In genomic region chr7:26426096-26426495, GRCh38 we compare ENCODE assay signal across 19 cellular contexts.
DNase-seq lines count a peak whose midpoint lies in the region; ATAC-seq, FAIRE-seq and TF ChIP-seq lines count a peak whose summit lies in the region.
"Had no signal": no experiment of that assay in that cellular context is flagged by ENCODE, and none has a peak within 500 bp of the region (broad histone marks: within the 10 kb centered on the region; RNA-seq: fewer than 3 reads in every experiment).

No MANE protein-coding gene starts in this region.

- H3K36me3 Mint-ChIP-seq in mesothelial cell of epicardium: peaks cover 25% of the 10 kb centered on the region
- no peaks in the 10 kb centered on the region for H3K36me3 Mint-ChIP-seq in activated CD8-positive, alpha-beta memory T cell treated with anti-CD3 and anti-CD28 coated beads, Interleukin-2, amount 10 ng/mL, durations not matched to agents 7 days and 5 days

- no peaks in the 10 kb centered on the region for H3K36me3 ChIP-seq in K562 (ENCODE audit: control insufficient read depth, insufficient read depth, low read length)

- intact Hi-C loops in K562 (cut with micrococcal nuclease): no loop called here

- DNase-seq in NCI-H146 (lab: John Stamatoyannopoulos, UW) (peak; percentile 49), NCI-H146 treated with DMSO at 0.1 percent for 48 hours (lab: John Stamatoyannopoulos, UW; ENCODE audit: unreplicated experiment) (no peak), NCI-H510A (lab: John Stamatoyannopoulos, UW) (peak; percentile 49), K562 (ENCODE audit: extremely low read depth in 1 of 4, low spot score in 3 of 4) (no peak), mesothelial cell of epicardium (ENCODE audit: low spot score in 2 of 2, unreplicated experiment in 2 of 2) (no peak), urothelium cell line (ENCODE audit: low spot score) (no peak)
- DNase-seq in activated CD8-positive, alpha-beta memory T cell treated with anti-CD3 and anti-CD28 coated beads, Interleukin-2, amount 10 ng/mL, durations not matched to agents 7 days and 5 days: no peak
- DNase-seq: Calu3; CD4-positive, alpha-beta T cell; DMS 273 treated with DMSO at 0.1 percent for 48 hours; EL; GDM1; IMR-90 had no signal

- WGBS in K562 (ENCODE audit: insufficient coverage, low coverage, missing lambda C conversion rate): 6% methylated on average over 5 of the region's 5 CpGs

- no peak for TF ChIP-seq RAD21 in K562 (CRISPR knock-in tag; conservative IDR thresholded peaks at IDR 0.05 in 1 of 2, IDR thresholded peaks at IDR 0.05 in 1 of 2)

- H3K9ac ChIP-seq in K562 (ENCODE audit: insufficient read depth in 1 of 2, low read depth in 2 of 2, low read length in 2 of 2): no peak overlapping the region

- no peaks in the 10 kb centered on the region for H3K27me3 ChIP-seq in K562 (ENCODE audit: control insufficient read depth in 2 of 2, insufficient read depth in 2 of 2, low read length in 2 of 2)

- H3K9me3 Mint-ChIP-seq in mesothelial cell of epicardium: no peaks in the 10 kb centered on the region
- H3K9me3 Mint-ChIP-seq in activated CD8-positive, alpha-beta memory T cell treated with anti-CD3 and anti-CD28 coated beads, Interleukin-2, amount 10 ng/mL, durations not matched to agents 7 days and 5 days (ENCODE audit: low read depth): no peaks in the 10 kb centered on the region
- H3K9me3 Mint-ChIP-seq: CD4-positive, alpha-beta T cell had no signal

- 0 out of 2 replicates have a peak overlapping the region, but pooled peaks have one; percentile 4 for H2AFZ ChIP-seq in K562 (ENCODE audit: low read depth, low read length)

- no peak for TF ChIP-seq CTCF in K562 (IDR thresholded peaks at IDR 0.05 in 2 of 3, conservative IDR thresholded peaks at IDR 0.05 in 1 of 3; ENCODE audit: insufficient read depth in 2 of 3, low read depth in 1 of 3, low read length in 3 of 3)
- TF ChIP-seq CTCF in mesothelial cell of epicardium (IDR thresholded peaks at IDR 0.05; ENCODE audit: unreplicated experiment): no peak

- H3K4me1 Mint-ChIP-seq in mesothelial cell of epicardium: peaks cover 30% of the 10 kb centered on the region
- H3K4me1 Mint-ChIP-seq in activated CD8-positive, alpha-beta memory T cell treated with anti-CD3 and anti-CD28 coated beads, Interleukin-2, amount 10 ng/mL, durations not matched to agents 7 days and 5 days: no peaks in the 10 kb centered on the region

- no peak overlapping the region for H3K27ac ChIP-seq in K562 (ENCODE audit: extremely low read depth, low read depth, low read length)

- no TSS peak for BruUV-seq in K562 (replicated peaks; lab: Mats Ljungman, UMichigan)

- FAIRE-seq in K562 (lab: Jason Lieb, UNC): no peak
- no peak for FAIRE-seq in urothelium cell line (lab: Jason Lieb, UNC)
- FAIRE-seq: A204.1, GM12892, H54 had no signal

- H3K9me1 ChIP-seq in K562 (ENCODE audit: control insufficient read depth, insufficient read depth, low read length): no peaks in the 10 kb centered on the region

- no peak for TF ChIP-seq EP300 in K562 (IDR thresholded peaks at IDR 0.05; ENCODE audit: low read length)

- H3K4me3 Mint-ChIP-seq in mesothelial cell of epicardium: no peak overlapping the region
- no peak overlapping the region for H3K4me3 Mint-ChIP-seq in activated CD8-positive, alpha-beta memory T cell treated with anti-CD3 and anti-CD28 coated beads, Interleukin-2, amount 10 ng/mL, durations not matched to agents 7 days and 5 days
- H3K4me3 Mint-ChIP-seq: B cell; CD4-positive, alpha-beta T cell had no signal

- POLR2A ChIA-PET in K562 (lab: Yijun Ruan, JAX): interaction anchor here (1.0 to 1.4 kb wide), 2 partner anchors 8 to 9 kb away, joined by 3 to 6 read pairs; no protein-coding TSS in a partner anchor

- H3K4me3 ChIP-seq in K562: no peak overlapping the region

- peak overlapping the region; percentile 90 for H3K27ac Mint-ChIP-seq in mesothelial cell of epicardium
- no peak overlapping the region for H3K27ac Mint-ChIP-seq in activated CD8-positive, alpha-beta memory T cell treated with anti-CD3 and anti-CD28 coated beads, Interleukin-2, amount 10 ng/mL, durations not matched to agents 7 days and 5 days
- H3K27ac Mint-ChIP-seq: B cell; CD4-positive, alpha-beta T cell had no signal

- no peaks in the 10 kb centered on the region for H3K9me3 ChIP-seq in K562 (replicated peaks; ENCODE audit: control insufficient read depth, insufficient read depth, low read depth, low read length)

- H3K4me1 ChIP-seq in K562 (replicated peaks in 1 of 2; ENCODE audit: control insufficient read depth in 2 of 2, insufficient read depth in 2 of 2, low read length in 2 of 2): peaks cover 3 to 9% of the 10 kb centered on the region in 2 experiments; a peak in 3 of 5 replicates

- no peaks in the 10 kb centered on the region for H3K27me3 Mint-ChIP-seq in mesothelial cell of epicardium (ENCODE audit: low read depth)
- peaks cover 26% of the 10 kb centered on the region for H3K27me3 Mint-ChIP-seq in activated CD8-positive, alpha-beta memory T cell treated with anti-CD3 and anti-CD28 coated beads, Interleukin-2, amount 10 ng/mL, durations not matched to agents 7 days and 5 days
- H3K27me3 Mint-ChIP-seq: B cell; CD4-positive, alpha-beta T cell had no signal

- TF ChIP-seq POLR2A in K562 (conservative IDR thresholded peaks at IDR 0.05): no peak

- no peaks in the 10 kb centered on the region for H4K20me1 ChIP-seq in K562 (replicated peaks; ENCODE audit: control insufficient read depth, insufficient read depth, low read length)

- in situ Hi-C loops in K562 (cut with MboI): no loop called here

- H3K79me2 ChIP-seq in K562 (ENCODE audit: control insufficient read depth, insufficient read depth, low read length): no peaks in the 10 kb centered on the region

- CTCF ChIA-PET in K562 (lab: Yijun Ruan, JAX; ENCODE audit: low intra/inter-chr PET ratio): no interaction called here
- CTCF ChIA-PET in activated CD8-positive, alpha-beta memory T cell treated with anti-CD3 and anti-CD28 coated beads, Interleukin-2, amount 10 ng/mL, durations not matched to agents 7 days and 5 days (lab: Charles Lee): no interaction called here

- ATAC-seq in K562: no peak
- no peak for ATAC-seq in activated CD8-positive, alpha-beta memory T cell treated with anti-CD3 and anti-CD28 coated beads, Interleukin-2, amount 10 ng/mL, durations not matched to agents 7 days and 5 days
- no peak for ATAC-seq in HG03045 (IDR thresholded peaks at IDR 0.05; ENCODE audit: unreplicated experiment)
- ATAC-seq: HCT116 had no signal

- no peak overlapping the region for H3K4me2 ChIP-seq in K562 (ENCODE audit: insufficient read depth, low read length)

TF ChIP-seq in K562, 482 proteins besides CTCF, POLR2A, EP300 and RAD21 (continues in another document):
- TF ChIP-seq RBM25 (IDR thresholded peaks at IDR 0.05; ENCODE audit: low read depth, low read length, severe bottlenecking) (no peak), MTA1 (IDR thresholded peaks at IDR 0.05; ENCODE audit: borderline replicate concordance) (no peak), SAFB2 (IDR thresholded peaks at IDR 0.05; ENCODE audit: borderline replicate concordance, low read depth, low read length, severe bottlenecking) (no peak), ZNF143 (CRISPR knock-in tag; IDR thresholded peaks at IDR 0.05) (no peak), SIN3B (IDR thresholded peaks at IDR 0.05; ENCODE audit: low read depth) (no peak), ZNF41 (CRISPR knock-in tag; conservative IDR thresholded peaks at IDR 0.05) (no peak), PTRF (tag; IDR thresholded peaks at IDR 0.05) (no peak), KLF6 (CRISPR knock-in tag; IDR thresholded peaks at IDR 0.05; ENCODE audit: borderline replicate concordance) (no peak), ZNF24 (IDR thresholded peaks at IDR 0.05) (no peak), ZBTB5 (IDR thresholded peaks at IDR 0.05) (no peak), FOXJ2 (tag; IDR thresholded peaks at IDR 0.05) (no peak)
- TF ChIP-seq, protein P1, sequence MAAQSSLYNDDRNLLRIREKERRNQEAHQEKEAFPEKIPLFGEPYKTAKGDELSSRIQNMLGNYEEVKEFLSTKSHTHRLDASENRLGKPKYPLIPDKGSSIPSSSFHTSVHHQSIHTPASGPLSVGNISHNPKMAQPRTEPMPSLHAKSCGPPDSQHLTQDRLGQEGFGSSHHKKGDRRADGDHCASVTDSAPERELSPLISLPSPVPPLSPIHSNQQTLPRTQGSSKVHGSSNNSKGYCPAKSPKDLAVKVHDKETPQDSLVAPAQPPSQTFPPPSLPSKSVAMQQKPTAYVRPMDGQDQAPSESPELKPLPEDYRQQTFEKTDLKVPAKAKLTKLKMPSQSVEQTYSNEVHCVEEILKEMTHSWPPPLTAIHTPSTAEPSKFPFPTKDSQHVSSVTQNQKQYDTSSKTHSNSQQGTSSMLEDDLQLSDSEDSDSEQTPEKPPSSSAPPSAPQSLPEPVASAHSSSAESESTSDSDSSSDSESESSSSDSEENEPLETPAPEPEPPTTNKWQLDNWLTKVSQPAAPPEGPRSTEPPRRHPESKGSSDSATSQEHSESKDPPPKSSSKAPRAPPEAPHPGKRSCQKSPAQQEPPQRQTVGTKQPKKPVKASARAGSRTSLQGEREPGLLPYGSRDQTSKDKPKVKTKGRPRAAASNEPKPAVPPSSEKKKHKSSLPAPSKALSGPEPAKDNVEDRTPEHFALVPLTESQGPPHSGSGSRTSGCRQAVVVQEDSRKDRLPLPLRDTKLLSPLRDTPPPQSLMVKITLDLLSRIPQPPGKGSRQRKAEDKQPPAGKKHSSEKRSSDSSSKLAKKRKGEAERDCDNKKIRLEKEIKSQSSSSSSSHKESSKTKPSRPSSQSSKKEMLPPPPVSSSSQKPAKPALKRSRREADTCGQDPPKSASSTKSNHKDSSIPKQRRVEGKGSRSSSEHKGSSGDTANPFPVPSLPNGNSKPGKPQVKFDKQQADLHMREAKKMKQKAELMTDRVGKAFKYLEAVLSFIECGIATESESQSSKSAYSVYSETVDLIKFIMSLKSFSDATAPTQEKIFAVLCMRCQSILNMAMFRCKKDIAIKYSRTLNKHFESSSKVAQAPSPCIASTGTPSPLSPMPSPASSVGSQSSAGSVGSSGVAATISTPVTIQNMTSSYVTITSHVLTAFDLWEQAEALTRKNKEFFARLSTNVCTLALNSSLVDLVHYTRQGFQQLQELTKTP (IDR thresholded peaks at IDR 0.05; ENCODE audit: low read depth in 1 of 2, partially characterized antibody in 2 of 2): no peak

Comparison
In these comparisons a context has a peak if more than half of its experiments do, and no peak if none do; other contexts are left out.
1. DNase-seq: peak in NCI-H146 (single experiment) and NCI-H510A (single experiment); none in NCI-H146 treated with DMSO at 0.1 percent for 48 hours (single experiment), K562 (0 of 4), mesothelial cell of epicardium (0 of 2), activated CD8-positive, alpha-beta memory T cell treated with anti-CD3 and anti-CD28 coated beads, Interleukin-2, amount 10 ng/mL, durations not matched to agents 7 days and 5 days (single experiment) and urothelium cell line (single experiment).